Comparison of ENCODE assay signal across 27 cellular contexts in the genomic region with DNA sequence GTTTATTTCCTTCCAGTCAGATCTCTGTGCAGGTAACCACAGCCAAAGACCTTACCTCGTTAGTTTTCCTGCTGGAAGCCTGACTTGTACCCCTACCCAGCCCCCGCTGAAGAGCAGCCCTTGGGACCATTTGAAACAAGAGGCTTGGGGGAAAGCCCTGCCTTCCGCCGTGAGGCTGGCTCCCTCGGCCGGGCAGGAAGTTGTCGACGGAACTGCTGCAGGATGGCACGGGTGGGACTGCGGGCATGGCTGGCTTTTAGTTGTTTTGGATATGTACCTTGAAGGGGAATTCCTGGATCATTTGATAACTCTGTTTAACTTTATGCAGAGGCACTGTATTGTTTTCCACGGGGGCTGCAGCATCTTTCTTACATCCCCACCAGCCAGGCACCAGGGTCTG.
"Had no signal": no experiment of that assay in that cellular context is flagged by ENCODE, and none has a peak within 500 bp of the region (broad histone marks: within the 10 kb centered on the region; RNA-seq: fewer than 3 reads in every experiment).

No MANE protein-coding gene starts in this region.

- H3K9me3 Mint-ChIP-seq: activated T-cell treated with anti-CD3 and anti-CD28 coated beads, Interleukin-2, amount 50 U/mL, for 72 hours; central memory CD8-positive, alpha-beta T cell; immature natural killer cell; mesothelial cell of epicardium; naive thymus-derived CD8-positive, alpha-beta T cell had no signal

- DNase-seq: activated CD4-positive, alpha-beta T cell treated with anti-CD3 and anti-CD28 coated beads for 48 hours; activated CD8-positive, alpha-beta memory T cell treated with anti-CD3 and anti-CD28 coated beads, Interleukin-2, amount 50 U/mL, for 48 hours; activated gamma-delta T cell treated with Interleukin-2 at 50 U/mL for 16 hours; activated T-cell treated with anti-CD3 and anti-CD28 coated beads, Interleukin-2, amount 50 U/mL, for 72 hours; adrenal gland; colonic mucosa; glutamatergic neuron; immature natural killer cell; kidney glomerular epithelial cell; left ventricle myocardium inferior; mammary epithelial cell; naive thymus-derived CD8-positive, alpha-beta T cell; stimulated activated CD4-positive, alpha-beta T cell treated with anti-CD3 and anti-CD28 coated beads, Interleukin-2, amount 100 ng/mL, for 48 hours; stimulated activated CD8-positive, alpha-beta memory T cell treated with anti-CD3 and anti-CD28 coated beads, Interleukin-4, amount 100 ng/mL, for 48 hours; stimulated activated naive CD4-positive, alpha-beta T cell; testis; trophoblast cell; uterus had no signal

- H3K9me3 ChIP-seq: adrenal gland, colonic mucosa, esophagus muscularis mucosa, left ventricle myocardium inferior, neutrophil, testis, uterus had no signal

- H3K27ac ChIP-seq: adrenal gland, colonic mucosa, esophagus muscularis mucosa, hepatocyte, left ventricle myocardium inferior, neutrophil, parathyroid adenoma, testis, uterus had no signal

- H3K27ac Mint-ChIP-seq: activated T-cell treated with anti-CD3 and anti-CD28 coated beads, Interleukin-2, amount 50 U/mL, for 72 hours; mesothelial cell of epicardium had no signal

- H3K4me1 ChIP-seq: adrenal gland, colonic mucosa, parathyroid adenoma, uterus had no signal

- H3K4me1 Mint-ChIP-seq: central memory CD8-positive, alpha-beta T cell; immature natural killer cell; mesothelial cell of epicardium had no signal

- H3K4me3 ChIP-seq: adrenal gland, colonic mucosa, esophagus muscularis mucosa, hepatocyte, left ventricle myocardium inferior, smooth muscle cell, testis, uterus had no signal

- H3K79me2 ChIP-seq: hepatocyte had no signal

- H3K36me3 ChIP-seq: uterus had no signal

- H3K4me3 Mint-ChIP-seq: activated naive CD8-positive, alpha-beta T cell; activated T-cell treated with anti-CD3 and anti-CD28 coated beads, Interleukin-2, amount 50 U/mL, for 72 hours; central memory CD8-positive, alpha-beta T cell; immature natural killer cell; mesothelial cell of epicardium; naive thymus-derived CD8-positive, alpha-beta T cell had no signal

- ATAC-seq: activated T-cell treated with anti-CD3 and anti-CD28 coated beads, Interleukin-2, amount 50 U/mL, for 72 hours; naive thymus-derived CD8-positive, alpha-beta T cell; sciatic nerve had no signal

- H2AFZ ChIP-seq: hepatocyte, parathyroid adenoma had no signal

- H3K4me2 ChIP-seq: hepatocyte, smooth muscle cell had no signal

- H3K27me3 ChIP-seq: adrenal gland, colonic mucosa, esophagus muscularis mucosa, hepatocyte, neutrophil, testis, uterus had no signal

- H3K27me3 Mint-ChIP-seq: activated naive CD8-positive, alpha-beta T cell; central memory CD8-positive, alpha-beta T cell; naive thymus-derived CD8-positive, alpha-beta T cell had no signal
